In the genomic region with DNA sequence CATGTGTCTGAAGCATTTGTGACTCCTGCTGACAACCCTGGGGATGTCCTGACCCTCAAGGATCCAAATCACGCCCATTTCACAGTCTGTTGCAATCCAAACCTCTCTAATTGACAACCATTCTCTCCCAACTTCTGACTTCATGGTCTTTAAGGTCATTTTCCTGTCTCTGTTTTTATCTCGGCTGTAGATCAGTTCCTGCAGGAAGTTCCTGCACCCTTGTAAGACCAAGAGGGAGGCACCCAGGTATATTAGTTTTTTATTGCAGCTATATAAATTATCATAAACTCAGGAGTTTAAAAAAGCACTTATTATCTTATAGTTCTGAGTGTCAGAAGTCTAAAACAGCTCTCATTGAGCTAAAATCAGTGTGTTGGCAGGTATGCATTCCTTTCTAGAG, we compare ENCODE assay signal across 19 cellular contexts.
A peak's percentile ranks its signal among the peaks of the same experiment; 100 is the strongest.
DNase-seq lines count a peak whose midpoint lies in the region; ATAC-seq, FAIRE-seq and TF ChIP-seq lines count a peak whose summit lies in the region.
"Had no signal": no experiment of that assay in that cellular context is flagged by ENCODE, and none has a peak within 500 bp of the region (broad histone marks: within the 10 kb centered on the region; RNA-seq: fewer than 3 reads in every experiment).

No MANE protein-coding gene starts in this region.

- H3K79me2 ChIP-seq in astrocyte (ENCODE audit: insufficient read depth, low read length): no peaks in the 10 kb centered on the region

- TF ChIP-seq CTCF in astrocyte (IDR thresholded peaks at IDR 0.05; ENCODE audit: insufficient read depth, low read depth, low read length): no peak
- no peak for TF ChIP-seq CTCF in neural crest cell (conservative IDR thresholded peaks at IDR 0.05)
- no peak for TF ChIP-seq CTCF in transverse colon (IDR thresholded peaks at IDR 0.05)

- no peak for DNase-seq in astrocyte (ENCODE audit: low read depth)
- DNase-seq in left colon: no peak
- no peak for DNase-seq in neural crest cell (ENCODE audit: low read depth, low spot score)
- no peak for DNase-seq in transverse colon
- DNase-seq in activated CD4-positive, alpha-beta T cell treated with anti-CD3 and anti-CD28 coated beads for 36 hours: no peak
- no peak for DNase-seq in HEK293T (ENCODE audit: extremely low spot score)
- DNase-seq in nucleus accumbens (lab: John Stamatoyannopoulos, UW): no peak
- DNase-seq: C1 segment of cervical spinal cord; Caco-2; CD8-positive, alpha-beta T cell; DND-41; GM23248; H9; HFFc6 had no signal

- H3K27ac Mint-ChIP-seq in astrocyte (ENCODE audit: unreplicated experiment) (peak overlapping the region; percentile 10), neural crest cell (ENCODE audit: unreplicated experiment) (peak overlapping the region; percentile 13)
- H3K27ac Mint-ChIP-seq in activated CD4-positive, alpha-beta T cell treated with anti-CD3 and anti-CD28 coated beads for 36 hours: no peak overlapping the region
- H3K27ac Mint-ChIP-seq: CD8-positive, alpha-beta T cell; HFFc6 had no signal

- in situ Hi-C loops in transverse colon (cut with MboI; ENCODE audit: low pct_ligation_motif_present in 1 of 4, low pct_unique_long_range_greater_than_20kb in 1 of 4, low sequenced_read_pairs in 3 of 4): no loop called here

- H3K4me3 ChIP-seq in astrocyte (ENCODE audit: insufficient read depth, low read depth, low read length) (no peak overlapping the region), transverse colon (no peak overlapping the region)
- H3K4me3 ChIP-seq: GM23248 had no signal

- H3K36me3 ChIP-seq in astrocyte (ENCODE audit: insufficient read depth, low read length) (no peaks in the 10 kb centered on the region), transverse colon (no peaks in the 10 kb centered on the region)

- no peaks in the 10 kb centered on the region for H3K4me1 ChIP-seq in astrocyte (ENCODE audit: insufficient read depth, low read length)
- H3K4me1 ChIP-seq in transverse colon: peaks cover 0 to 16% (median 10%) of the 10 kb centered on the region in 4 donors
- H3K4me1 ChIP-seq: Caco-2 had no signal

- H3K4me2 ChIP-seq in astrocyte (ENCODE audit: low read length): no peak overlapping the region

- H3K9me3 Mint-ChIP-seq in astrocyte (ENCODE audit: unreplicated experiment): no peaks in the 10 kb centered on the region
- peaks cover 9% of the 10 kb centered on the region for H3K9me3 Mint-ChIP-seq in neural crest cell
- H3K9me3 Mint-ChIP-seq in activated CD4-positive, alpha-beta T cell treated with anti-CD3 and anti-CD28 coated beads for 36 hours (ENCODE audit: low read depth): no peaks in the 10 kb centered on the region
- H3K9me3 Mint-ChIP-seq: CD8-positive, alpha-beta T cell; H9 had no signal

- CTCF ChIA-PET in activated CD4-positive, alpha-beta T cell treated with anti-CD3 and anti-CD28 coated beads for 36 hours (lab: Charles Lee): no interaction called here
- CTCF ChIA-PET in HEK293T (lab: Yijun Ruan, JAX): no interaction called here

- no peak overlapping the region for H3K27ac ChIP-seq in astrocyte (ENCODE audit: low read depth, low read length)
- H3K27ac ChIP-seq in transverse colon: peak overlapping the region; percentile 59 to 70 (median 64)
- H3K27ac ChIP-seq: GM23248 had no signal

- 13 to 46% methylated on average over 2 of the region's 2 CpGs for WGBS in transverse colon (ENCODE audit: low coverage in 1 of 2), 2 donors

- H3K9ac ChIP-seq in astrocyte (ENCODE audit: low read length): no peak overlapping the region
- H3K9ac ChIP-seq: GM23248 had no signal

- POLR2A ChIA-PET in activated CD4-positive, alpha-beta T cell treated with anti-CD3 and anti-CD28 coated beads for 36 hours (lab: Charles Lee): interaction anchor here (0.6 to 0.7 kb wide), 2 partner anchors 190 to 768 kb away, joined by 3 read pairs; no protein-coding TSS in a partner anchor
- POLR2A ChIA-PET in HEK293T (lab: Yijun Ruan, JAX): no interaction called here

- peaks cover 6% of the 10 kb centered on the region for H3K4me1 Mint-ChIP-seq in astrocyte (ENCODE audit: low read depth, unreplicated experiment)
- peaks cover 12% of the 10 kb centered on the region for H3K4me1 Mint-ChIP-seq in neural crest cell
- H3K4me1 Mint-ChIP-seq in activated CD4-positive, alpha-beta T cell treated with anti-CD3 and anti-CD28 coated beads for 36 hours: no peaks in the 10 kb centered on the region

- H4K20me1 ChIP-seq in astrocyte (ENCODE audit: insufficient read depth, low read length): no peaks in the 10 kb centered on the region

- no peaks in the 10 kb centered on the region for H3K27me3 ChIP-seq in astrocyte (ENCODE audit: insufficient read depth, low read length)
- H3K27me3 ChIP-seq in transverse colon: no peaks in the 10 kb centered on the region

- TF ChIP-seq EP300 in transverse colon (IDR thresholded peaks at IDR 0.05; ENCODE audit: low read depth): no peak

- no peak for TF ChIP-seq POLR2A in transverse colon (IDR thresholded peaks at IDR 0.05)

- intact Hi-C loops in left colon (cut with DNase I, micrococcal nuclease) (no loop called here), transverse colon (cut with DNase I; ENCODE audit: low total_unique reads) (no loop called here)
- intact Hi-C loops in activated CD4-positive, alpha-beta T cell treated with anti-CD3 and anti-CD28 coated beads for 36 hours (cut with DNase I, micrococcal nuclease): no loop called here

- H2AFZ ChIP-seq in astrocyte (ENCODE audit: low read depth, low read length): no peak overlapping the region
- H2AFZ ChIP-seq: GM23248 had no signal

- H3K36me3 Mint-ChIP-seq in astrocyte (ENCODE audit: low read depth, unreplicated experiment) (no peaks in the 10 kb centered on the region), neural crest cell (ENCODE audit: low read depth) (peaks cover 4% of the 10 kb centered on the region)
- no peaks in the 10 kb centered on the region for H3K36me3 Mint-ChIP-seq in activated CD4-positive, alpha-beta T cell treated with anti-CD3 and anti-CD28 coated beads for 36 hours (ENCODE audit: low read depth)
- H3K36me3 Mint-ChIP-seq: CD8-positive, alpha-beta T cell had no signal

- H3K9me3 ChIP-seq in astrocyte (ENCODE audit: insufficient read depth, low read depth, low read length) (no peaks in the 10 kb centered on the region), transverse colon (no peaks in the 10 kb centered on the region)
- H3K9me3 ChIP-seq: Caco-2 had no signal

- peaks cover 9% of the 10 kb centered on the region for H3K27me3 Mint-ChIP-seq in astrocyte (ENCODE audit: low read depth, unreplicated experiment)
- no peaks in the 10 kb centered on the region for H3K27me3 Mint-ChIP-seq in neural crest cell (ENCODE audit: low read depth)
- no peaks in the 10 kb centered on the region for H3K27me3 Mint-ChIP-seq in activated CD4-positive, alpha-beta T cell treated with anti-CD3 and anti-CD28 coated beads for 36 hours

- H3K4me3 Mint-ChIP-seq in astrocyte (ENCODE audit: unreplicated experiment): no peak overlapping the region
- H3K4me3 Mint-ChIP-seq in neural crest cell: no peak overlapping the region
- no peak overlapping the region for H3K4me3 Mint-ChIP-seq in activated CD4-positive, alpha-beta T cell treated with anti-CD3 and anti-CD28 coated beads for 36 hours
- H3K4me3 Mint-ChIP-seq: CD8-positive, alpha-beta T cell; H9; HFFc6 had no signal

- FAIRE-seq in astrocyte (lab: Jason Lieb, UNC): no peak
- FAIRE-seq: D721Med, G401.6, GM12892 had no signal

- peak; percentile 98 for ATAC-seq in left colon
- ATAC-seq in activated CD4-positive, alpha-beta T cell treated with anti-CD3 and anti-CD28 coated beads for 36 hours: no peak
- ATAC-seq in HG03196 (IDR thresholded peaks at IDR 0.05; ENCODE audit: unreplicated experiment): no peak
- ATAC-seq: CD8-positive, alpha-beta T cell; HCT116 had no signal

TF ChIP-seq in HEK293T, 16 proteins besides CTCF, POLR2A, EP300 and RAD21:
- TF ChIP-seq L3MBTL2 (conservative IDR thresholded peaks at IDR 0.05) (no peak), FOXK2 (IDR thresholded peaks at IDR 0.05) (no peak), BHLHE40 (IDR thresholded peaks at IDR 0.05; ENCODE audit: borderline replicate concordance) (no peak), HDGF (IDR thresholded peaks at IDR 0.05; ENCODE audit: borderline replicate concordance) (no peak), ELF4 (IDR thresholded peaks at IDR 0.05) (no peak), SUZ12 (IDR thresholded peaks at IDR 0.05) (no peak), ARNT (IDR thresholded peaks at IDR 0.05) (no peak), SP1 (IDR thresholded peaks at IDR 0.05) (no peak), FOXM1 (IDR thresholded peaks at IDR 0.05; ENCODE audit: borderline replicate concordance) (no peak), TARDBP (IDR thresholded peaks at IDR 0.05) (no peak), FOXA1 (IDR thresholded peaks at IDR 0.05) (no peak), ZNF384 (IDR thresholded peaks at IDR 0.05) (no peak), CTBP1 (IDR thresholded peaks at IDR 0.05; ENCODE audit: borderline replicate concordance) (no peak)
- TF ChIP-seq, protein P1, sequence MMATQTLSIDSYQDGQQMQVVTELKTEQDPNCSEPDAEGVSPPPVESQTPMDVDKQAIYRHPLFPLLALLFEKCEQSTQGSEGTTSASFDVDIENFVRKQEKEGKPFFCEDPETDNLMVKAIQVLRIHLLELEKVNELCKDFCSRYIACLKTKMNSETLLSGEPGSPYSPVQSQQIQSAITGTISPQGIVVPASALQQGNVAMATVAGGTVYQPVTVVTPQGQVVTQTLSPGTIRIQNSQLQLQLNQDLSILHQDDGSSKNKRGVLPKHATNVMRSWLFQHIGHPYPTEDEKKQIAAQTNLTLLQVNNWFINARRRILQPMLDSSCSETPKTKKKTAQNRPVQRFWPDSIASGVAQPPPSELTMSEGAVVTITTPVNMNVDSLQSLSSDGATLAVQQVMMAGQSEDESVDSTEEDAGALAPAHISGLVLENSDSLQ (IDR thresholded peaks at IDR 0.05): no peak
TF ChIP-seq in HEK293T: peak in this region for 0.
